ENCODE assay signal across 9 cellular contexts in the genomic region with DNA sequence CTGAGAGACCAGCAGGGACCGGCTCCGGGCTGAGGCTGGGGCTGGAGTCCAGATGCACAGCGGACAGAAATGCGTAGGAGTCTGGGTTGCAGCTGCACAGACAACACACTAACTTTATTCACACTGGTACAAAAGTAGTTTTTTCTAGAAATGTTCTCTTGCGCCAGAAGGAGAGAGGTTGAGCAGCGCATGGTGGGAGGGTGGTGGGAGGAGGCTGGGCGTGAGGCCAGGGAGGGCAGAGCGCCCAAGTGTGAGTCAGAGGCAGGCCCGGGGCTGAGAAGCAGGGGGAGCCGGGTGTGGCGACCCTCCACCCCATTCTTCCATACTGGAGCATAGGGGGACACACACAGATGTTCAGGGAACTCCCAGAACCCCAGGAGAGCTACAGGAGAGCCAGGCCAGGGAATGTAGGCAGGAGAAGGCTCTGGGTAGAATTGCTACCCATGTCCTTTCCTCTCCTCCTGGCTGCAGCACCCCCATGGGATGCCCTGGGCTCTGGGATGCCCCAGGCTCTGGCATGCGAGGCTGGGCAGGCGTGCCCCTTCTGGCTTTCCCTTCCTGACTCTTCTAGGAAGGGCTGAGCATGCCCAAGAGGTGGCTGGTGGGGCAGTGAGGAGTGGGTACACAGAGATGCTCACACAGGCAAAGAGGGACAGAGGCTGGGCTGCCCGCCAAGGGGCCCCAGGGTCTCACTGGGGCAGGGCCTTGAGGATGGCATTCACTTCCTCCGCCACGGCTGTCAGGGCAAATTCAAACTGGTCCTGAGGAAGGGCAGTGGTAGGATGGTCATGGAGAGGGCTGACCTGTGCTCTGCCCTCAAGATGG. TPM values are rescaled to one million over a fixed set of nuclear protein-coding genes. Genes with fewer than 3 reads are reported as not detected.
DNase-seq lines count a peak whose midpoint lies in the region; ATAC-seq, FAIRE-seq and TF ChIP-seq lines count a peak whose summit lies in the region.
"Had no signal": no experiment of that assay in that cellular context is flagged by ENCODE, and none has a peak within 500 bp of the region (broad histone marks: within the 10 kb centered on the region; RNA-seq: fewer than 3 reads in every experiment).

No MANE protein-coding gene starts in this region.

- DNase-seq in HuH-7.5 (ENCODE audit: low spot score) (peak; percentile 5), MCF 10A (ENCODE audit: unreplicated experiment) (peak; percentile 92), kidney (peak; percentile 87), tibial artery (peak; percentile 72 to 94), DMS153 treated with DMSO at 0.1 percent for 48 hours (lab: John Stamatoyannopoulos, UW; ENCODE audit: unreplicated experiment) (no peak), NCI-H748 (lab: John Stamatoyannopoulos, UW; ENCODE audit: unreplicated experiment) (no peak)
- no peak for DNase-seq in stimulated activated CD4-positive, alpha-beta T cell treated with anti-CD3 and anti-CD28 coated beads, Interleukin-2, amount 100 ng/mL, for 24 hours

- TF ChIP-seq CTCF in MCF 10A (IDR thresholded peaks at IDR 0.05; ENCODE audit: unreplicated experiment) (no peak), kidney (IDR thresholded peaks at IDR 0.05; ENCODE audit: borderline replicate concordance, extremely low read depth, insufficient read depth) (no peak), tibial artery (IDR thresholded peaks at IDR 0.05) (no peak)

- POLR2A ChIA-PET in MCF 10A (lab: Yijun Ruan, JAX) = interaction anchor here (0.7 to 11.1 kb wide), 11 partner anchors 12 to 135 kb away, joined by 3 to 170 read pairs (median 4); a partner anchor contains a TSS

- CTCF ChIA-PET in MCF 10A (lab: Yijun Ruan, JAX) = interaction anchor here (0.6 to 17.4 kb wide), 4 partner anchors 9 to 130 kb away, joined by 3 to 445 read pairs (median 5); a partner anchor contains a TSS

- peaks cover 13% of the 10 kb centered on the region for H3K36me3 Mint-ChIP-seq in MCF 10A (ENCODE audit: insufficient read depth, unreplicated experiment)

- no peaks in the 10 kb centered on the region for H3K9me3 Mint-ChIP-seq in MCF 10A (ENCODE audit: unreplicated experiment)

- no peaks in the 10 kb centered on the region for H3K36me3 ChIP-seq in kidney (ENCODE audit: control insufficient read depth in 1 of 2, insufficient read depth in 2 of 2, low read length in 2 of 2)
- peaks cover 3 to 22% (median 15%) of the 10 kb centered on the region in 3 donors for H3K36me3 ChIP-seq in tibial artery

- H3K27ac ChIP-seq in kidney (ENCODE audit: low read depth in 2 of 2, low read length in 2 of 2) (peak overlapping the region in 1 of 2 donors; percentile 45), tibial artery (peak overlapping the region; percentile 76 to 85)

- BruUV-seq in MCF 10A (replicated peaks; lab: Mats Ljungman, UMichigan) = no TSS peak

- H3K4me1 Mint-ChIP-seq in MCF 10A (ENCODE audit: insufficient read depth, unreplicated experiment) = peaks cover 44% of the 10 kb centered on the region

- FAIRE-seq in kidney (lab: Jason Lieb, UNC) = no peak

- intact Hi-C loops in MCF 10A (cut with micrococcal nuclease) (loop anchor here (1.0 kb wide), 1 partner anchor 10 kb away; a partner anchor contains a TSS), kidney (cut with DNase I) (loop anchor here (10.0 kb wide), 1 partner anchor 125 kb away; a partner anchor contains a TSS), tibial artery (cut with DNase I; ENCODE audit: low total_unique reads) (loop anchor here (10.0 kb wide), 2 partner anchors 65 to 245 kb away; a partner anchor contains a TSS)

- peak overlapping the region; percentile 76 for H3K27ac Mint-ChIP-seq in MCF 10A (ENCODE audit: low read depth, unreplicated experiment)
- H3K27ac Mint-ChIP-seq: progenitor cell of endocrine pancreas had no signal

- H3K27me3 Mint-ChIP-seq in MCF 10A (ENCODE audit: insufficient read depth, unreplicated experiment) = no peaks in the 10 kb centered on the region

- H3K4me3 ChIP-seq in kidney (ENCODE audit: low read length in 2 of 2) (no peak overlapping the region), tibial artery (no peak overlapping the region)

- H3K9me3 ChIP-seq in kidney (ENCODE audit: control insufficient read depth in 1 of 2, low read length in 2 of 2) (no peaks in the 10 kb centered on the region), tibial artery (no peaks in the 10 kb centered on the region)

- H3K4me3 Mint-ChIP-seq in MCF 10A (ENCODE audit: unreplicated experiment) = no peak overlapping the region

- no peak overlapping the region for H3K9ac ChIP-seq in kidney (ENCODE audit: low read length in 2 of 2)

- H3K4me1 ChIP-seq in kidney (ENCODE audit: control insufficient read depth in 1 of 2, insufficient read depth in 1 of 2, low read depth in 1 of 2, low read length in 2 of 2) (peaks cover 0 to 9% of the 10 kb centered on the region in 2 donors), tibial artery (peaks cover 0 to 51% (median 30%) of the 10 kb centered on the region in 4 donors)

- ATAC-seq in HG03457 (IDR thresholded peaks at IDR 0.05; ENCODE audit: unreplicated experiment) = no peak

- no peaks in the 10 kb centered on the region for H3K27me3 ChIP-seq in tibial artery

RNA-seq across cellular contexts. Expression of a gene that starts 10.6 kb away (rescaled TPM):
- total RNA-seq in MCF 10A (2022) (58.2 and 59.8 TPM in 2 replicates), kidney (94.3 TPM)
- polyA plus RNA-seq in kidney (ENCODE audit: insufficient read depth, low read depth, low replicate concordance) = 128 TPM

RNA-seq across cellular contexts. Expression of a gene that starts 19.5 kb away (rescaled TPM):
- not detected in 2 replicates for total RNA-seq in MCF 10A (2022)
- not detected for total RNA-seq in kidney
- not detected for polyA plus RNA-seq in kidney (ENCODE audit: insufficient read depth, low read depth, low replicate concordance)

RNA-seq across cellular contexts. Expression of a gene that starts 36.0 kb away (rescaled TPM):
- total RNA-seq in MCF 10A (2022) (37.2 and 80.5 TPM in 2 replicates), kidney (49.4 TPM)
- polyA plus RNA-seq in kidney (ENCODE audit: insufficient read depth, low read depth, low replicate concordance) = 156 TPM

RNA-seq across cellular contexts. Expression of a gene that starts 36.7 kb away (rescaled TPM):
- total RNA-seq in MCF 10A (2022) (not detected in 2 replicates), kidney (0.98 TPM)
- 15.4 TPM for polyA plus RNA-seq in kidney (ENCODE audit: insufficient read depth, low read depth, low replicate concordance)
- total RNA-seq: progenitor cell of endocrine pancreas had no signal

RNA-seq across cellular contexts. Expression of a gene that starts 42.8 kb away (rescaled TPM):
- total RNA-seq in MCF 10A (2022) (not detected in 2 replicates), kidney (not detected)
- not detected for polyA plus RNA-seq in kidney (ENCODE audit: insufficient read depth, low read depth, low replicate concordance)
- total RNA-seq: progenitor cell of endocrine pancreas had no signal

Comparison
In these comparisons a context has a peak if more than half of its experiments do, and no peak if none do; other contexts are left out.
1. DNase-seq: peak in HuH-7.5 (single experiment), MCF 10A (single experiment), kidney (single experiment) and tibial artery (2 of 2); none in DMS153 treated with DMSO at 0.1 percent for 48 hours (single experiment), stimulated activated CD4-positive, alpha-beta T cell treated with anti-CD3 and anti-CD28 coated beads, Interleukin-2, amount 100 ng/mL, for 24 hours (0 of 2) and NCI-H748 (single experiment).